ENCODE assay signal across 9 cellular contexts in genomic region chr2:106885326-106885725, GRCh38. TPM values are rescaled to one million over a fixed set of nuclear protein-coding genes. Genes with fewer than 3 reads are reported as not detected.
DNase-seq lines count a peak whose midpoint lies in the region; ATAC-seq and TF ChIP-seq lines count a peak whose summit lies in the region.
"Had no signal": no experiment of that assay in that cellular context is flagged by ENCODE, and none has a peak within 500 bp of the region (broad histone marks: within the 10 kb centered on the region; RNA-seq: fewer than 3 reads in every experiment).

No MANE protein-coding gene starts in this region.

- no peaks in the 10 kb centered on the region for H3K36me3 Mint-ChIP-seq in HFFc6 (ENCODE audit: low read depth)

- no peak for TF ChIP-seq CTCF in HFFc6 (IDR thresholded peaks at IDR 0.05)

- no peak for ATAC-seq in HG03571 (IDR thresholded peaks at IDR 0.05; ENCODE audit: unreplicated experiment)
- no peak for ATAC-seq in GM18907 (IDR thresholded peaks at IDR 0.05; ENCODE audit: unreplicated experiment)

- H3K27ac Mint-ChIP-seq in HFFc6, result no peak overlapping the region

- WGBS in iPS DF 6.9 (ENCODE audit: insufficient coverage, insufficient read length), result no CpG with 5 or more reads among the region's 10 CpGs

- H3K36me3 ChIP-seq in adipocyte (ENCODE audit: control insufficient read depth, insufficient read depth, low read length, severe bottlenecking) (no peaks in the 10 kb centered on the region), iPS DF 6.9 (ENCODE audit: control insufficient read depth, insufficient read depth, low read length) (no peaks in the 10 kb centered on the region)

- H3K9me3 ChIP-seq in adipocyte (ENCODE audit: control insufficient read depth, low read length) (no peaks in the 10 kb centered on the region), iPS DF 6.9 (ENCODE audit: control insufficient read depth, insufficient read depth, low read length) (no peaks in the 10 kb centered on the region)

- no peak overlapping the region for H3K9ac ChIP-seq in adipocyte (ENCODE audit: low read length)

- no peak overlapping the region for H3K4me3 ChIP-seq in adipocyte (ENCODE audit: low read length)
- peak overlapping the region; percentile 79; the same call in 1 of the 2 replicates for H3K4me3 ChIP-seq in iPS DF 6.9 (ENCODE audit: low read length)

- H3K4me1 ChIP-seq in adipocyte (ENCODE audit: control insufficient read depth, insufficient read depth, low read length) (peaks cover 5% of the 10 kb centered on the region), iPS DF 6.9 (ENCODE audit: control insufficient read depth, insufficient read depth, low read length) (no peaks in the 10 kb centered on the region)

- H3K27me3 Mint-ChIP-seq in HFFc6 (ENCODE audit: insufficient read depth), result peaks cover 17% of the 10 kb centered on the region

- H3K27ac ChIP-seq in iPS DF 6.9 (ENCODE audit: low read length), result no peak overlapping the region

- H3K27me3 ChIP-seq in adipocyte (replicated peaks; ENCODE audit: control insufficient read depth, insufficient read depth, low read length), result peaks cover 34% of the 10 kb centered on the region
- H3K27me3 ChIP-seq in iPS DF 6.9 (ENCODE audit: control insufficient read depth, insufficient read depth, low read length), result peaks cover 1% of the 10 kb centered on the region; the same call in 1 of the 2 replicates

- H3K9me3 Mint-ChIP-seq in HFFc6, result no peaks in the 10 kb centered on the region

- H3K4me3 Mint-ChIP-seq in HFFc6, result peak overlapping the region; percentile 79

- H3K4me1 Mint-ChIP-seq in HFFc6 (ENCODE audit: low read depth), result peaks cover 9% of the 10 kb centered on the region

- no peak for DNase-seq in HFFc6
- peak; percentile 28 for DNase-seq in adipocyte (ENCODE audit: low read depth)
- DNase-seq in iPS DF 6.9 (ENCODE audit: low read depth, low spot score), result no peak
- DNase-seq in putamen (ENCODE audit: low spot score), result peak; percentile 38
- no peak for DNase-seq in NCI-H524 treated with DMSO at 0.1 percent for 48 hours (lab: John Stamatoyannopoulos, UW)
- DNase-seq: erythroblast had no signal

RNA-seq across cellular contexts. Expression of gene ST6GAL2, which starts 0.6 kb away (rescaled TPM):
- under 1 TPM in 2 of 6 experiments, not detected in 4; 0.14 to 0.24 TPM for total RNA-seq in HFFc6 (2021; fragmentation: NEBNext Ultra II Directional; extraction: Animal tissue kit (Norgen Biotek cat#: 25700))
- total RNA-seq: M059J had no signal

Comparison
In these comparisons a context has a peak if more than half of its experiments do, and no peak if none do; other contexts are left out.
1. DNase-seq: peak in adipocyte (single experiment) and putamen (single experiment); none in HFFc6 (single experiment), iPS DF 6.9 (single experiment) and NCI-H524 treated with DMSO at 0.1 percent for 48 hours (single experiment).